Comparison of ENCODE assay signal across 1 cellular context in the genomic region with DNA sequence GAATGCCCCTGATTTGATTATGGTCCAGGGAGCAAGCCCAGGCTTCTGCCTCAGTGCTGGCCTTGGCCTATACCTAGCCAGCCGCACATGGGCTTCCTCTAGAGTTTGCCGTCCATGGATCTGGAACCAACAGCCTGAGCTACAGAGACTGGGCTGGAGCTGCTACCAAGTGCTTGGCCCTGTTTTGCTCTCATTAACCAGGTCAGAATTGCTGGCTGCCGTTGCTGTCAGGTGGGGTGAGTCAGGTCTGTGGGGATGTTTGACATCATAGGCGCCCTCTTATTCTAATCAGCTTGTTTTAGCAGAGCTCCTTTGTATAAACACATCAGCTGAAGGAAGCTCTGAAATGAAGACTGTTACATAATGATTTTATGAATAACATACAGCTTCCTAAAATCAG.
TF ChIP-seq lines count a peak whose summit lies in the region.

No MANE protein-coding gene starts in this region.

TF ChIP-seq in H1, 55 proteins besides CTCF, POLR2A, EP300 and RAD21 (continued from another document):
- TF ChIP-seq CTBP2 (IDR thresholded peaks at IDR 0.05; ENCODE audit: borderline replicate concordance, insufficient read depth, insufficient read length, low read length) (no peak), SAP30 (IDR thresholded peaks at IDR 0.05; ENCODE audit: insufficient read depth, insufficient replicate concordance, low read length) (no peak), HDAC6 (IDR thresholded peaks at IDR 0.05; ENCODE audit: low read depth, low read length) (no peak), SP1 (IDR thresholded peaks at IDR 0.05; ENCODE audit: low read depth, low read length) (no peak), GABPA (IDR thresholded peaks at IDR 0.05; ENCODE audit: borderline replicate concordance, insufficient read depth, low read length) (no peak)
- TF ChIP-seq, protein P1, sequence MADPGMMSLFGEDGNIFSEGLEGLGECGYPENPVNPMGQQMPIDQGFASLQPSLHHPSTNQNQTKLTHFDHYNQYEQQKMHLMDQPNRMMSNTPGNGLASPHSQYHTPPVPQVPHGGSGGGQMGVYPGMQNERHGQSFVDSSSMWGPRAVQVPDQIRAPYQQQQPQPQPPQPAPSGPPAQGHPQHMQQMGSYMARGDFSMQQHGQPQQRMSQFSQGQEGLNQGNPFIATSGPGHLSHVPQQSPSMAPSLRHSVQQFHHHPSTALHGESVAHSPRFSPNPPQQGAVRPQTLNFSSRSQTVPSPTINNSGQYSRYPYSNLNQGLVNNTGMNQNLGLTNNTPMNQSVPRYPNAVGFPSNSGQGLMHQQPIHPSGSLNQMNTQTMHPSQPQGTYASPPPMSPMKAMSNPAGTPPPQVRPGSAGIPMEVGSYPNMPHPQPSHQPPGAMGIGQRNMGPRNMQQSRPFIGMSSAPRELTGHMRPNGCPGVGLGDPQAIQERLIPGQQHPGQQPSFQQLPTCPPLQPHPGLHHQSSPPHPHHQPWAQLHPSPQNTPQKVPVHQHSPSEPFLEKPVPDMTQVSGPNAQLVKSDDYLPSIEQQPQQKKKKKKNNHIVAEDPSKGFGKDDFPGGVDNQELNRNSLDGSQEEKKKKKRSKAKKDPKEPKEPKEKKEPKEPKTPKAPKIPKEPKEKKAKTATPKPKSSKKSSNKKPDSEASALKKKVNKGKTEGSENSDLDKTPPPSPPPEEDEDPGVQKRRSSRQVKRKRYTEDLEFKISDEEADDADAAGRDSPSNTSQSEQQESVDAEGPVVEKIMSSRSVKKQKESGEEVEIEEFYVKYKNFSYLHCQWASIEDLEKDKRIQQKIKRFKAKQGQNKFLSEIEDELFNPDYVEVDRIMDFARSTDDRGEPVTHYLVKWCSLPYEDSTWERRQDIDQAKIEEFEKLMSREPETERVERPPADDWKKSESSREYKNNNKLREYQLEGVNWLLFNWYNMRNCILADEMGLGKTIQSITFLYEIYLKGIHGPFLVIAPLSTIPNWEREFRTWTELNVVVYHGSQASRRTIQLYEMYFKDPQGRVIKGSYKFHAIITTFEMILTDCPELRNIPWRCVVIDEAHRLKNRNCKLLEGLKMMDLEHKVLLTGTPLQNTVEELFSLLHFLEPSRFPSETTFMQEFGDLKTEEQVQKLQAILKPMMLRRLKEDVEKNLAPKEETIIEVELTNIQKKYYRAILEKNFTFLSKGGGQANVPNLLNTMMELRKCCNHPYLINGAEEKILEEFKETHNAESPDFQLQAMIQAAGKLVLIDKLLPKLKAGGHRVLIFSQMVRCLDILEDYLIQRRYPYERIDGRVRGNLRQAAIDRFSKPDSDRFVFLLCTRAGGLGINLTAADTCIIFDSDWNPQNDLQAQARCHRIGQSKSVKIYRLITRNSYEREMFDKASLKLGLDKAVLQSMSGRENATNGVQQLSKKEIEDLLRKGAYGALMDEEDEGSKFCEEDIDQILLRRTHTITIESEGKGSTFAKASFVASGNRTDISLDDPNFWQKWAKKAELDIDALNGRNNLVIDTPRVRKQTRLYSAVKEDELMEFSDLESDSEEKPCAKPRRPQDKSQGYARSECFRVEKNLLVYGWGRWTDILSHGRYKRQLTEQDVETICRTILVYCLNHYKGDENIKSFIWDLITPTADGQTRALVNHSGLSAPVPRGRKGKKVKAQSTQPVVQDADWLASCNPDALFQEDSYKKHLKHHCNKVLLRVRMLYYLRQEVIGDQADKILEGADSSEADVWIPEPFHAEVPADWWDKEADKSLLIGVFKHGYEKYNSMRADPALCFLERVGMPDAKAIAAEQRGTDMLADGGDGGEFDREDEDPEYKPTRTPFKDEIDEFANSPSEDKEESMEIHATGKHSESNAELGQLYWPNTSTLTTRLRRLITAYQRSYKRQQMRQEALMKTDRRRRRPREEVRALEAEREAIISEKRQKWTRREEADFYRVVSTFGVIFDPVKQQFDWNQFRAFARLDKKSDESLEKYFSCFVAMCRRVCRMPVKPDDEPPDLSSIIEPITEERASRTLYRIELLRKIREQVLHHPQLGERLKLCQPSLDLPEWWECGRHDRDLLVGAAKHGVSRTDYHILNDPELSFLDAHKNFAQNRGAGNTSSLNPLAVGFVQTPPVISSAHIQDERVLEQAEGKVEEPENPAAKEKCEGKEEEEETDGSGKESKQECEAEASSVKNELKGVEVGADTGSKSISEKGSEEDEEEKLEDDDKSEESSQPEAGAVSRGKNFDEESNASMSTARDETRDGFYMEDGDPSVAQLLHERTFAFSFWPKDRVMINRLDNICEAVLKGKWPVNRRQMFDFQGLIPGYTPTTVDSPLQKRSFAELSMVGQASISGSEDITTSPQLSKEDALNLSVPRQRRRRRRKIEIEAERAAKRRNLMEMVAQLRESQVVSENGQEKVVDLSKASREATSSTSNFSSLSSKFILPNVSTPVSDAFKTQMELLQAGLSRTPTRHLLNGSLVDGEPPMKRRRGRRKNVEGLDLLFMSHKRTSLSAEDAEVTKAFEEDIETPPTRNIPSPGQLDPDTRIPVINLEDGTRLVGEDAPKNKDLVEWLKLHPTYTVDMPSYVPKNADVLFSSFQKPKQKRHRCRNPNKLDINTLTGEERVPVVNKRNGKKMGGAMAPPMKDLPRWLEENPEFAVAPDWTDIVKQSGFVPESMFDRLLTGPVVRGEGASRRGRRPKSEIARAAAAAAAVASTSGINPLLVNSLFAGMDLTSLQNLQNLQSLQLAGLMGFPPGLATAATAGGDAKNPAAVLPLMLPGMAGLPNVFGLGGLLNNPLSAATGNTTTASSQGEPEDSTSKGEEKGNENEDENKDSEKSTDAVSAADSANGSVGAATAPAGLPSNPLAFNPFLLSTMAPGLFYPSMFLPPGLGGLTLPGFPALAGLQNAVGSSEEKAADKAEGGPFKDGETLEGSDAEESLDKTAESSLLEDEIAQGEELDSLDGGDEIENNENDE (IDR thresholded peaks at IDR 0.05; ENCODE audit: insufficient replicate concordance, low read length), result no peak
